20 cellular contexts compared by ENCODE assay signal in the genomic region with DNA sequence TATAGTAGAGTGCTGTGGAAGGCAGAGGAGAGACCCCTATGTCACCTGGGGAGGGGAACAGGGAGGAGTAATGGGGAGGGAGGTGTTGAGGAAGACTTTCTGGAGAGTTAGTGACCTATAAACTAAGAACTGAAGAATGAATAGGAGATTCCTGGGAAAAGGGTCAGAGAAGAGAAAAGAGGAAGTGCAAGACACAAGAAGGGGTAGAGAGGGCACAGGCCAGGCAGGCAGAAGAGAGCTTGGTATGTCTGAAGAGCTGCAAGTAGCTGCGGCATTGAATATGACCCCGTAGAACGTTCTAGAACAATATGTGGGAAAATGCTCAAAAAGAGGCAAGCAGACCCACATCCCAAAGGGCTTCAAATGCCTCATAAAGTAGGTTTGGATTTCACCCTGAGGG.
"Had no signal": no experiment of that assay in that cellular context is flagged by ENCODE, and none has a peak within 500 bp of the region (broad histone marks: within the 10 kb centered on the region; RNA-seq: fewer than 3 reads in every experiment).

No MANE protein-coding gene starts in this region.

- H3K27ac ChIP-seq: RWPE1 had no signal

- FAIRE-seq: HepG2, RCC 7860 had no signal

- DNase-seq: IMR-90, MM.1S, NCI-H1092 treated with DMSO at 0.1 percent for 48 hours, NCI-H1436, NCI-H187, NCI-H2029, NCI-H2081 treated with DMSO at 0.1 percent for 48 hours, NCI-H2171, NCI-H226, NCI-H446, NCI-H510A, NCI-H524 treated with DMSO at 0.1 percent for 48 hours, NCI-H69, NCI-H774, SHP77, T-helper 1 cell had no signal

- ATAC-seq: HepG2, SK-N-SH treated with all-trans-retinoic acid at 6 μM for 48 hours had no signal
